Comparison of ENCODE assay signal across 1 cellular context in the genomic region with DNA sequence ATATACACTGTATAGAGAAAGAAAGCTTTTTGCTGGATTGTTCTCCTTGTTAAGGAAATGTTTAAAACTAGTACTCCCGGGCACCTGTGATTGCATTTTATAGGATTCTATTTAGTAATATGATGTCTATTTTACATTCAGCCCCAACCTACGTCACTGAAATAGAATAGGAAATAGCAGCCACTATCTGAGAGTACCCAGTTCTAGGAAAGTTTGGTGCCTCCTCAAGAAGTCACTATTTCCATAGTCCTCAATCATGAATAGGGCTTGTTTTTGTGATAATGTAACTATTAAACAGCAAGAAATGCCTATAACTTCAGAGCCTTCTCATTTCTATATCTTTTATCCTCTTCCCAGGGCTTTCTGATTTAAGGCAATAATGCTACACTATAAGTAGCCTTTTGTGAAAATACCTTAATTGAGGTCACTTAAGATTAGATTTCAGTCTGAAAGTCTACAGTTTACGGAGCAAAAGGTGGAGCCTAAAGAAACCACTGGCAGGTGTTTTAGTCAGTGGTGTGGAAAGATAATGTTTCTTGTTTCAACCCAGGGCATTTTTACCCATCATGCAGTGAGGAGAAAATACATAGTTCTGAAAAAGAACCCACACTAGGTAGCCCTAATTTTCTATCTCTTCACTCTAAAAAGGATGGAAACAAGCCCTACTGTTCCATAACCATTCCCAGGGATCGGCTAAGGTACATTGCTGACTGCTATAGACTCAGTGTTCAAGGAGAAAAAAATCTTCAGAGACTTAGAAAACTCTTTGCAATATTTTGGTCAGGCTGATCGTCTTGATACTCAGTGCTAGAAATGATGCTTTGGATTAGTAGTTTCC.
TF ChIP-seq lines count a peak whose summit lies in the region.

No MANE protein-coding gene starts in this region.

TF ChIP-seq in H1, 55 proteins besides CTCF, POLR2A, EP300 and RAD21 (continued from another document):
- TF ChIP-seq, protein P1, sequence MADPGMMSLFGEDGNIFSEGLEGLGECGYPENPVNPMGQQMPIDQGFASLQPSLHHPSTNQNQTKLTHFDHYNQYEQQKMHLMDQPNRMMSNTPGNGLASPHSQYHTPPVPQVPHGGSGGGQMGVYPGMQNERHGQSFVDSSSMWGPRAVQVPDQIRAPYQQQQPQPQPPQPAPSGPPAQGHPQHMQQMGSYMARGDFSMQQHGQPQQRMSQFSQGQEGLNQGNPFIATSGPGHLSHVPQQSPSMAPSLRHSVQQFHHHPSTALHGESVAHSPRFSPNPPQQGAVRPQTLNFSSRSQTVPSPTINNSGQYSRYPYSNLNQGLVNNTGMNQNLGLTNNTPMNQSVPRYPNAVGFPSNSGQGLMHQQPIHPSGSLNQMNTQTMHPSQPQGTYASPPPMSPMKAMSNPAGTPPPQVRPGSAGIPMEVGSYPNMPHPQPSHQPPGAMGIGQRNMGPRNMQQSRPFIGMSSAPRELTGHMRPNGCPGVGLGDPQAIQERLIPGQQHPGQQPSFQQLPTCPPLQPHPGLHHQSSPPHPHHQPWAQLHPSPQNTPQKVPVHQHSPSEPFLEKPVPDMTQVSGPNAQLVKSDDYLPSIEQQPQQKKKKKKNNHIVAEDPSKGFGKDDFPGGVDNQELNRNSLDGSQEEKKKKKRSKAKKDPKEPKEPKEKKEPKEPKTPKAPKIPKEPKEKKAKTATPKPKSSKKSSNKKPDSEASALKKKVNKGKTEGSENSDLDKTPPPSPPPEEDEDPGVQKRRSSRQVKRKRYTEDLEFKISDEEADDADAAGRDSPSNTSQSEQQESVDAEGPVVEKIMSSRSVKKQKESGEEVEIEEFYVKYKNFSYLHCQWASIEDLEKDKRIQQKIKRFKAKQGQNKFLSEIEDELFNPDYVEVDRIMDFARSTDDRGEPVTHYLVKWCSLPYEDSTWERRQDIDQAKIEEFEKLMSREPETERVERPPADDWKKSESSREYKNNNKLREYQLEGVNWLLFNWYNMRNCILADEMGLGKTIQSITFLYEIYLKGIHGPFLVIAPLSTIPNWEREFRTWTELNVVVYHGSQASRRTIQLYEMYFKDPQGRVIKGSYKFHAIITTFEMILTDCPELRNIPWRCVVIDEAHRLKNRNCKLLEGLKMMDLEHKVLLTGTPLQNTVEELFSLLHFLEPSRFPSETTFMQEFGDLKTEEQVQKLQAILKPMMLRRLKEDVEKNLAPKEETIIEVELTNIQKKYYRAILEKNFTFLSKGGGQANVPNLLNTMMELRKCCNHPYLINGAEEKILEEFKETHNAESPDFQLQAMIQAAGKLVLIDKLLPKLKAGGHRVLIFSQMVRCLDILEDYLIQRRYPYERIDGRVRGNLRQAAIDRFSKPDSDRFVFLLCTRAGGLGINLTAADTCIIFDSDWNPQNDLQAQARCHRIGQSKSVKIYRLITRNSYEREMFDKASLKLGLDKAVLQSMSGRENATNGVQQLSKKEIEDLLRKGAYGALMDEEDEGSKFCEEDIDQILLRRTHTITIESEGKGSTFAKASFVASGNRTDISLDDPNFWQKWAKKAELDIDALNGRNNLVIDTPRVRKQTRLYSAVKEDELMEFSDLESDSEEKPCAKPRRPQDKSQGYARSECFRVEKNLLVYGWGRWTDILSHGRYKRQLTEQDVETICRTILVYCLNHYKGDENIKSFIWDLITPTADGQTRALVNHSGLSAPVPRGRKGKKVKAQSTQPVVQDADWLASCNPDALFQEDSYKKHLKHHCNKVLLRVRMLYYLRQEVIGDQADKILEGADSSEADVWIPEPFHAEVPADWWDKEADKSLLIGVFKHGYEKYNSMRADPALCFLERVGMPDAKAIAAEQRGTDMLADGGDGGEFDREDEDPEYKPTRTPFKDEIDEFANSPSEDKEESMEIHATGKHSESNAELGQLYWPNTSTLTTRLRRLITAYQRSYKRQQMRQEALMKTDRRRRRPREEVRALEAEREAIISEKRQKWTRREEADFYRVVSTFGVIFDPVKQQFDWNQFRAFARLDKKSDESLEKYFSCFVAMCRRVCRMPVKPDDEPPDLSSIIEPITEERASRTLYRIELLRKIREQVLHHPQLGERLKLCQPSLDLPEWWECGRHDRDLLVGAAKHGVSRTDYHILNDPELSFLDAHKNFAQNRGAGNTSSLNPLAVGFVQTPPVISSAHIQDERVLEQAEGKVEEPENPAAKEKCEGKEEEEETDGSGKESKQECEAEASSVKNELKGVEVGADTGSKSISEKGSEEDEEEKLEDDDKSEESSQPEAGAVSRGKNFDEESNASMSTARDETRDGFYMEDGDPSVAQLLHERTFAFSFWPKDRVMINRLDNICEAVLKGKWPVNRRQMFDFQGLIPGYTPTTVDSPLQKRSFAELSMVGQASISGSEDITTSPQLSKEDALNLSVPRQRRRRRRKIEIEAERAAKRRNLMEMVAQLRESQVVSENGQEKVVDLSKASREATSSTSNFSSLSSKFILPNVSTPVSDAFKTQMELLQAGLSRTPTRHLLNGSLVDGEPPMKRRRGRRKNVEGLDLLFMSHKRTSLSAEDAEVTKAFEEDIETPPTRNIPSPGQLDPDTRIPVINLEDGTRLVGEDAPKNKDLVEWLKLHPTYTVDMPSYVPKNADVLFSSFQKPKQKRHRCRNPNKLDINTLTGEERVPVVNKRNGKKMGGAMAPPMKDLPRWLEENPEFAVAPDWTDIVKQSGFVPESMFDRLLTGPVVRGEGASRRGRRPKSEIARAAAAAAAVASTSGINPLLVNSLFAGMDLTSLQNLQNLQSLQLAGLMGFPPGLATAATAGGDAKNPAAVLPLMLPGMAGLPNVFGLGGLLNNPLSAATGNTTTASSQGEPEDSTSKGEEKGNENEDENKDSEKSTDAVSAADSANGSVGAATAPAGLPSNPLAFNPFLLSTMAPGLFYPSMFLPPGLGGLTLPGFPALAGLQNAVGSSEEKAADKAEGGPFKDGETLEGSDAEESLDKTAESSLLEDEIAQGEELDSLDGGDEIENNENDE (IDR thresholded peaks at IDR 0.05; ENCODE audit: insufficient replicate concordance, low read length), result no peak
- TF ChIP-seq NANOG (IDR thresholded peaks at IDR 0.05; ENCODE audit: insufficient read depth, low read depth, low read length, poor library complexity, severe bottlenecking) (no peak), CHD1 (IDR thresholded peaks at IDR 0.05; ENCODE audit: low read depth, low read length) (no peak), SIRT6 (IDR thresholded peaks at IDR 0.05; ENCODE audit: low read length) (no peak), BRCA1 (IDR thresholded peaks at IDR 0.05; ENCODE audit: low read depth, low read length) (no peak), EGR1 (IDR thresholded peaks at IDR 0.05; ENCODE audit: borderline replicate concordance, low read depth, low read length) (no peak), GTF2F1 (IDR thresholded peaks at IDR 0.05; ENCODE audit: borderline replicate concordance, low read depth, low read length) (no peak), SUZ12 (IDR thresholded peaks at IDR 0.05; ENCODE audit: low read length) (no peak), RFX5 (IDR thresholded peaks at IDR 0.05; ENCODE audit: borderline replicate concordance, low read depth, low read length) (no peak), TCF12 (IDR thresholded peaks at IDR 0.05; ENCODE audit: low read depth, low read length) (no peak), CBX5 (IDR thresholded peaks at IDR 0.05; ENCODE audit: low read depth, low read length) (no peak), YY1 (IDR thresholded peaks at IDR 0.05; ENCODE audit: low read depth, low read length) (no peak), KDM5A (IDR thresholded peaks at IDR 0.05; ENCODE audit: low read length) (no peak)
- TF ChIP-seq, protein P2, sequence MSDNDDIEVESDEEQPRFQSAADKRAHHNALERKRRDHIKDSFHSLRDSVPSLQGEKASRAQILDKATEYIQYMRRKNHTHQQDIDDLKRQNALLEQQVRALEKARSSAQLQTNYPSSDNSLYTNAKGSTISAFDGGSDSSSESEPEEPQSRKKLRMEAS (IDR thresholded peaks at IDR 0.05), result no peak
